9 cellular contexts compared by ENCODE assay signal in the genomic region with DNA sequence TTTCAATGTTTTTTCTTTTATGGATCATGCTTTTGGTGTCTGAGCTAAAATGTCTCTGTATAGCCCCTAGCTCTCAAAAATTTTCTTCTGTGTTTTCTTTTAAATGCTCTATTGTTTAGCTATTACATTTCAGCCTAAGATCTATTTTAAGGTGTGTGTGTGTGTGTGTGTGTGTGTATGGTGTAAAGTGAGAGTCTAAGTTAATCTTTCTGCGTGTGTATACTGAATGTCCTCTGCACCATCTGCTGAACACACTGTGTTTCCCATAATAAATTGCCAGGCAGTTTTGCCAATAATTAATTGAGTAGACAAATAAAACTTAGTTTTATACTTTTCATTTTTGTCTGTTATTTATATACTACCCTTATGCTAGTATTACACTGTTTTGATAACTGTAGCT.
"Had no signal": no experiment of that assay in that cellular context is flagged by ENCODE, and none has a peak within 500 bp of the region (broad histone marks: within the 10 kb centered on the region; RNA-seq: fewer than 3 reads in every experiment).

No MANE protein-coding gene starts in this region.

- H2AFZ ChIP-seq: GM23248 had no signal

- H3K9me3 ChIP-seq: HAP-1 had no signal

- FAIRE-seq: HTR-8/SVneo, K562 had no signal

- H3K27ac Mint-ChIP-seq: HFFc6 had no signal

- DNase-seq: GM23248, GOT3, H7, HFFc6, IMR-90 had no signal

- ATAC-seq: HCT116, K562 had no signal

- H3K36me3 ChIP-seq: HAP-1 had no signal

- H3K9me3 Mint-ChIP-seq: HFFc6 had no signal

- H3K4me3 ChIP-seq: GM23248, HAP-1, K562 had no signal

- H3K4me3 Mint-ChIP-seq: HFFc6 had no signal

- H3K4me1 ChIP-seq: HAP-1 had no signal

- H3K9ac ChIP-seq: GM23248 had no signal

- H3K27ac ChIP-seq: GM23248 had no signal
